Comparison of ENCODE assay signal across 2 cellular contexts in genomic region chr5:170251462-170251861, GRCh38.
TF ChIP-seq lines count a peak whose summit lies in the region.

No MANE protein-coding gene starts in this region.

TF ChIP-seq in HCT116, 20 proteins besides CTCF, POLR2A, EP300 and RAD21:
- TF ChIP-seq EZH2phosphoT487 (IDR thresholded peaks at IDR 0.05; ENCODE audit: borderline replicate concordance), result 0 out of 2 replicates have a peak, but pooled peaks have one; percentile 4
- no peak for TF ChIP-seq ZBTB33 (IDR thresholded peaks at IDR 0.05; ENCODE audit: extremely low read depth, insufficient replicate concordance, low read length)
- TF ChIP-seq CBX3 (IDR thresholded peaks at IDR 0.05; ENCODE audit: low read depth), result no peak

TF ChIP-seq in WTC11, 78 proteins besides CTCF, POLR2A, EP300 and RAD21:
- no peak for TF ChIP-seq ZNF138 (CRISPR knock-in tag; conservative IDR thresholded peaks at IDR 0.05)
- TF ChIP-seq ESRRA (CRISPR knock-in tag; IDR thresholded peaks at IDR 0.05; ENCODE audit: borderline replicate concordance), result no peak
- TF ChIP-seq TEAD4 (CRISPR knock-in tag; IDR thresholded peaks at IDR 0.05), result no peak
- TF ChIP-seq ELF4 (CRISPR knock-in tag; IDR thresholded peaks at IDR 0.05; ENCODE audit: low read depth), result no peak
- TF ChIP-seq ZNF512 (CRISPR knock-in tag; IDR thresholded peaks at IDR 0.05; ENCODE audit: borderline replicate concordance), result no peak
- no peak for TF ChIP-seq TCF7 (CRISPR knock-in tag; IDR thresholded peaks at IDR 0.05; ENCODE audit: low read depth)
- no peak for TF ChIP-seq ZNF416 (CRISPR knock-in tag; IDR thresholded peaks at IDR 0.05)
- no peak for TF ChIP-seq RORB (CRISPR knock-in tag; IDR thresholded peaks at IDR 0.05)
- no peak for TF ChIP-seq ZNF423 (CRISPR knock-in tag; IDR thresholded peaks at IDR 0.05)
- no peak for TF ChIP-seq SMAD3 (CRISPR knock-in tag; IDR thresholded peaks at IDR 0.05; ENCODE audit: borderline replicate concordance)
- TF ChIP-seq ZNF317 (CRISPR knock-in tag; IDR thresholded peaks at IDR 0.05; ENCODE audit: borderline replicate concordance, low read depth), result no peak
- TF ChIP-seq NR3C1 (CRISPR knock-in tag; conservative IDR thresholded peaks at IDR 0.05; ENCODE audit: low read depth), result no peak
- no peak for TF ChIP-seq EMX1 (CRISPR knock-in tag; IDR thresholded peaks at IDR 0.05)
- no peak for TF ChIP-seq ZSCAN18 (CRISPR knock-in tag; IDR thresholded peaks at IDR 0.05)
- TF ChIP-seq, protein P1, sequence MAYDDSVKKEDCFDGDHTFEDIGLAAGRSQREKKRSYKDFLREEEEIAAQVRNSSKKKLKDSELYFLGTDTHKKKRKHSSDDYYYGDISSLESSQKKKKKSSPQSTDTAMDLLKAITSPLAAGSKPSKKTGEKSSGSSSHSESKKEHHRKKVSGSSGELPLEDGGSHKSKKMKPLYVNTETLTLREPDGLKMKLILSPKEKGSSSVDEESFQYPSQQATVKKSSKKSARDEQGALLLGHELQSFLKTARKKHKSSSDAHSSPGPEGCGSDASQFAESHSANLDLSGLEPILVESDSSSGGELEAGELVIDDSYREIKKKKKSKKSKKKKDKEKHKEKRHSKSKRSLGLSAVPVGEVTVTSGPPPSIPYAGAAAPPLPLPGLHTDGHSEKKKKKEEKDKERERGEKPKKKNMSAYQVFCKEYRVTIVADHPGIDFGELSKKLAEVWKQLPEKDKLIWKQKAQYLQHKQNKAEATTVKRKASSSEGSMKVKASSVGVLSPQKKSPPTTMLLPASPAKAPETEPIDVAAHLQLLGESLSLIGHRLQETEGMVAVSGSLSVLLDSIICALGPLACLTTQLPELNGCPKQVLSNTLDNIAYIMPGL (CRISPR knock-in tag; IDR thresholded peaks at IDR 0.05), result no peak
- no peak for TF ChIP-seq ZNF219 (CRISPR knock-in tag; IDR thresholded peaks at IDR 0.05; ENCODE audit: borderline replicate concordance)
- TF ChIP-seq ZMAT4 (CRISPR knock-in tag; IDR thresholded peaks at IDR 0.05), result no peak
- no peak for TF ChIP-seq JUN (CRISPR knock-in tag; IDR thresholded peaks at IDR 0.05)
- TF ChIP-seq, protein P2, sequence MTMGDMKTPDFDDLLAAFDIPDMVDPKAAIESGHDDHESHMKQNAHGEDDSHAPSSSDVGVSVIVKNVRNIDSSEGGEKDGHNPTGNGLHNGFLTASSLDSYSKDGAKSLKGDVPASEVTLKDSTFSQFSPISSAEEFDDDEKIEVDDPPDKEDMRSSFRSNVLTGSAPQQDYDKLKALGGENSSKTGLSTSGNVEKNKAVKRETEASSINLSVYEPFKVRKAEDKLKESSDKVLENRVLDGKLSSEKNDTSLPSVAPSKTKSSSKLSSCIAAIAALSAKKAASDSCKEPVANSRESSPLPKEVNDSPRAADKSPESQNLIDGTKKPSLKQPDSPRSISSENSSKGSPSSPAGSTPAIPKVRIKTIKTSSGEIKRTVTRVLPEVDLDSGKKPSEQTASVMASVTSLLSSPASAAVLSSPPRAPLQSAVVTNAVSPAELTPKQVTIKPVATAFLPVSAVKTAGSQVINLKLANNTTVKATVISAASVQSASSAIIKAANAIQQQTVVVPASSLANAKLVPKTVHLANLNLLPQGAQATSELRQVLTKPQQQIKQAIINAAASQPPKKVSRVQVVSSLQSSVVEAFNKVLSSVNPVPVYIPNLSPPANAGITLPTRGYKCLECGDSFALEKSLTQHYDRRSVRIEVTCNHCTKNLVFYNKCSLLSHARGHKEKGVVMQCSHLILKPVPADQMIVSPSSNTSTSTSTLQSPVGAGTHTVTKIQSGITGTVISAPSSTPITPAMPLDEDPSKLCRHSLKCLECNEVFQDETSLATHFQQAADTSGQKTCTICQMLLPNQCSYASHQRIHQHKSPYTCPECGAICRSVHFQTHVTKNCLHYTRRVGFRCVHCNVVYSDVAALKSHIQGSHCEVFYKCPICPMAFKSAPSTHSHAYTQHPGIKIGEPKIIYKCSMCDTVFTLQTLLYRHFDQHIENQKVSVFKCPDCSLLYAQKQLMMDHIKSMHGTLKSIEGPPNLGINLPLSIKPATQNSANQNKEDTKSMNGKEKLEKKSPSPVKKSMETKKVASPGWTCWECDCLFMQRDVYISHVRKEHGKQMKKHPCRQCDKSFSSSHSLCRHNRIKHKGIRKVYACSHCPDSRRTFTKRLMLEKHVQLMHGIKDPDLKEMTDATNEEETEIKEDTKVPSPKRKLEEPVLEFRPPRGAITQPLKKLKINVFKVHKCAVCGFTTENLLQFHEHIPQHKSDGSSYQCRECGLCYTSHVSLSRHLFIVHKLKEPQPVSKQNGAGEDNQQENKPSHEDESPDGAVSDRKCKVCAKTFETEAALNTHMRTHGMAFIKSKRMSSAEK (CRISPR knock-in tag; IDR thresholded peaks at IDR 0.05; ENCODE audit: borderline replicate concordance), result no peak
- no peak for TF ChIP-seq ZNF121 (CRISPR knock-in tag; IDR thresholded peaks at IDR 0.05)
